ENCODE assay signal across 22 cellular contexts in genomic region chr6:4668271-4669179, GRCh38.
DNase-seq lines count a peak whose midpoint lies in the region; ATAC-seq, FAIRE-seq and TF ChIP-seq lines count a peak whose summit lies in the region.
"Had no signal": no experiment of that assay in that cellular context is flagged by ENCODE, and none has a peak within 500 bp of the region (broad histone marks: within the 10 kb centered on the region; RNA-seq: fewer than 3 reads in every experiment).

No MANE protein-coding gene starts in this region.

- H3K4me3 ChIP-seq in GM23338, result no peak overlapping the region
- H3K4me3 ChIP-seq in astrocyte (ENCODE audit: insufficient read depth, low read depth, low read length), result no peak overlapping the region
- no peak overlapping the region for H3K4me3 ChIP-seq in fibroblast of mammary gland (ENCODE audit: control insufficient read depth, low read depth, low read length)
- H3K4me3 ChIP-seq: esophagus squamous epithelium, psoas muscle had no signal

- H3K36me3 ChIP-seq in GM23338 (ENCODE audit: insufficient read depth), result no peaks in the 10 kb centered on the region
- H3K36me3 ChIP-seq in astrocyte (ENCODE audit: insufficient read depth, low read length), result no peaks in the 10 kb centered on the region
- H3K36me3 ChIP-seq: esophagus squamous epithelium had no signal

- POLR2A ChIA-PET in naive thymus-derived CD8-positive, alpha-beta T cell (lab: Charles Lee), result no interaction called here

- no peaks in the 10 kb centered on the region for H3K9me3 ChIP-seq in astrocyte (ENCODE audit: insufficient read depth, low read depth, low read length)
- H3K9me3 ChIP-seq: esophagus squamous epithelium, psoas muscle had no signal

- H3K27me3 Mint-ChIP-seq in GM23338 (ENCODE audit: insufficient read depth, low read depth, poor library complexity), result peaks cover 2% of the 10 kb centered on the region
- H3K27me3 Mint-ChIP-seq in astrocyte (ENCODE audit: low read depth, unreplicated experiment), result peaks cover 11% of the 10 kb centered on the region
- peaks cover 0 to 12% (median 6%) of the 10 kb centered on the region in 5 donors for H3K27me3 Mint-ChIP-seq in naive thymus-derived CD8-positive, alpha-beta T cell
- H3K27me3 Mint-ChIP-seq: activated CD4-positive, alpha-beta T cell treated with anti-CD3 and anti-CD28 coated beads, Interleukin-2, amount 10 ng/mL, durations not matched to agents 7 days and 5 days had no signal

- H3K27ac Mint-ChIP-seq in GM23338, result 0 out of 2 replicates have a peak overlapping the region, but pooled peaks have one; percentile 17
- no peak overlapping the region for H3K27ac Mint-ChIP-seq in astrocyte (ENCODE audit: unreplicated experiment)
- no peak overlapping the region for H3K27ac Mint-ChIP-seq in naive thymus-derived CD8-positive, alpha-beta T cell
- H3K27ac Mint-ChIP-seq: activated CD4-positive, alpha-beta T cell treated with anti-CD3 and anti-CD28 coated beads, Interleukin-2, amount 10 ng/mL, durations not matched to agents 7 days and 5 days; mesothelial cell of epicardium; nephron; T-helper 1 cell treated with Interleukin-12 subunit alpha and Interleukin-12 subunit beta and Interleukin-4 antibody, amounts not matched to agents 30 μg/mL and 1 μg/mL, for 36 hours had no signal

- no peak overlapping the region for H3K27ac ChIP-seq in GM23338 (ENCODE audit: low read depth)
- H3K27ac ChIP-seq in astrocyte (ENCODE audit: low read depth, low read length), result no peak overlapping the region
- H3K27ac ChIP-seq: esophagus squamous epithelium, psoas muscle had no signal

- H3K79me2 ChIP-seq in GM23338 (replicated peaks; ENCODE audit: insufficient read depth) (no peaks in the 10 kb centered on the region), astrocyte (ENCODE audit: insufficient read depth, low read length) (no peaks in the 10 kb centered on the region)

- peak overlapping the region; percentile 49 for H3K4me2 ChIP-seq in GM23338
- H3K4me2 ChIP-seq in astrocyte (ENCODE audit: low read length), result peak overlapping the region; percentile 18

- no peaks in the 10 kb centered on the region for H3F3A ChIP-seq in GM23338 (replicated peaks; ENCODE audit: low read depth)

- peaks cover 9% of the 10 kb centered on the region for H3K4me1 ChIP-seq in GM23338 (ENCODE audit: insufficient read depth)
- peaks cover 28% of the 10 kb centered on the region for H3K4me1 ChIP-seq in astrocyte (ENCODE audit: insufficient read depth, low read length)
- H3K4me1 ChIP-seq: esophagus squamous epithelium had no signal

- H3K4me3 Mint-ChIP-seq in GM23338 (no peak overlapping the region), astrocyte (ENCODE audit: unreplicated experiment) (no peak overlapping the region)
- H3K4me3 Mint-ChIP-seq in naive thymus-derived CD8-positive, alpha-beta T cell, result no peak overlapping the region
- H3K4me3 Mint-ChIP-seq: activated CD4-positive, alpha-beta T cell treated with anti-CD3 and anti-CD28 coated beads, Interleukin-2, amount 10 ng/mL, durations not matched to agents 7 days and 5 days; mesothelial cell of epicardium; nephron; T-helper 1 cell treated with Interleukin-12 subunit alpha and Interleukin-12 subunit beta and Interleukin-4 antibody, amounts not matched to agents 30 μg/mL and 1 μg/mL, for 36 hours had no signal

- 0 out of 2 replicates have a peak overlapping the region, but pooled peaks have one; percentile 5 for H2AFZ ChIP-seq in GM23338
- peak overlapping the region; percentile 23 for H2AFZ ChIP-seq in astrocyte (ENCODE audit: low read depth, low read length)

- no peak for DNase-seq in GM23338 (ENCODE audit: low spot score)
- peak; percentile 63 for DNase-seq in astrocyte (ENCODE audit: low read depth)
- peak; percentile 53 for DNase-seq in fibroblast of mammary gland (ENCODE audit: low read depth)
- DNase-seq in smooth muscle cell of the brain vasculature (ENCODE audit: low read depth, low spot score), result peak; percentile 23
- no peak for DNase-seq in NCI-H510A (lab: John Stamatoyannopoulos, UW)
- no peak for DNase-seq in NCI-H446 treated with DMSO at 0.1 percent for 48 hours (lab: John Stamatoyannopoulos, UW)
- DNase-seq in naive thymus-derived CD8-positive, alpha-beta T cell, result no peak
- DNase-seq: activated CD4-positive, alpha-beta T cell treated with anti-CD3 and anti-CD28 coated beads, Interleukin-2, amount 10 ng/mL, durations not matched to agents 7 days and 5 days; activated CD8-positive, alpha-beta memory T cell treated with anti-CD3 and anti-CD28 coated beads, Interleukin-2, amount 50 U/mL, for 48 hours; AML-193; central memory CD4-positive, alpha-beta T cell; esophagus squamous epithelium; left cardiac atrium; NCI-H2171 treated with DMSO at 0.1 percent for 48 hours; PC-3; psoas muscle; stimulated activated CD4-positive, alpha-beta T cell treated with anti-CD3 and anti-CD28 coated beads, Interleukin-12 subunit alpha, Interleukin-12 subunit beta, amount 100 ng/mL, for 4 hours had no signal

- no peaks in the 10 kb centered on the region; the same call in 1 of the 3 replicates for H3K9me3 Mint-ChIP-seq in GM23338
- H3K9me3 Mint-ChIP-seq in astrocyte (ENCODE audit: unreplicated experiment), result peaks cover 6% of the 10 kb centered on the region
- H3K9me3 Mint-ChIP-seq in naive thymus-derived CD8-positive, alpha-beta T cell, result no peaks in the 10 kb centered on the region
- H3K9me3 Mint-ChIP-seq: activated CD4-positive, alpha-beta T cell treated with anti-CD3 and anti-CD28 coated beads, Interleukin-2, amount 10 ng/mL, durations not matched to agents 7 days and 5 days; mesothelial cell of epicardium; nephron; T-helper 1 cell treated with Interleukin-12 subunit alpha and Interleukin-12 subunit beta and Interleukin-4 antibody, amounts not matched to agents 30 μg/mL and 1 μg/mL, for 36 hours had no signal

- TF ChIP-seq CTCF in GM23338 (conservative IDR thresholded peaks at IDR 0.05; ENCODE audit: low read depth in 2 of 2) (no peak), astrocyte (IDR thresholded peaks at IDR 0.05; ENCODE audit: insufficient read depth, low read depth, low read length) (no peak), fibroblast of mammary gland (conservative IDR thresholded peaks at IDR 0.05; ENCODE audit: control insufficient read depth, insufficient read depth, low read depth, low read length) (no peak)

- ATAC-seq in GM23338 (no peak), HG02970 (IDR thresholded peaks at IDR 0.05; ENCODE audit: low FRiP score, unreplicated experiment) (no peak)
- no peak for ATAC-seq in naive thymus-derived CD8-positive, alpha-beta T cell
- ATAC-seq: HCT116, left cardiac atrium, PC-3, psoas muscle had no signal

- H3K9me2 ChIP-seq in GM23338 (ENCODE audit: insufficient read depth), result 0 out of 2 replicates have a peak, but pooled peaks cover 9% of the 10 kb centered on the region

- H3K36me3 Mint-ChIP-seq in GM23338 (ENCODE audit: low read depth), result no peaks in the 10 kb centered on the region
- no peaks in the 10 kb centered on the region for H3K36me3 Mint-ChIP-seq in astrocyte (ENCODE audit: low read depth, unreplicated experiment)
- H3K36me3 Mint-ChIP-seq in naive thymus-derived CD8-positive, alpha-beta T cell, result no peaks in the 10 kb centered on the region
- H3K36me3 Mint-ChIP-seq: mesothelial cell of epicardium had no signal

- H3K27me3 ChIP-seq in GM23338 (ENCODE audit: insufficient read depth), result no peaks in the 10 kb centered on the region
- no peaks in the 10 kb centered on the region for H3K27me3 ChIP-seq in astrocyte (ENCODE audit: insufficient read depth, low read length)
- H3K27me3 ChIP-seq: esophagus squamous epithelium had no signal

- H3K4me1 Mint-ChIP-seq in GM23338 (peaks cover 15% of the 10 kb centered on the region), astrocyte (ENCODE audit: low read depth, unreplicated experiment) (peaks cover 19% of the 10 kb centered on the region)
- H3K4me1 Mint-ChIP-seq in naive thymus-derived CD8-positive, alpha-beta T cell, result peaks cover 0 to under 1% (median 0%) of the 10 kb centered on the region in 4 donors
- H3K4me1 Mint-ChIP-seq: activated CD4-positive, alpha-beta T cell treated with anti-CD3 and anti-CD28 coated beads, Interleukin-2, amount 10 ng/mL, durations not matched to agents 7 days and 5 days; mesothelial cell of epicardium had no signal

- H4K20me1 ChIP-seq in GM23338 (replicated peaks; ENCODE audit: insufficient read depth) (no peaks in the 10 kb centered on the region), astrocyte (ENCODE audit: insufficient read depth, low read length) (no peaks in the 10 kb centered on the region)

- no peak for FAIRE-seq in astrocyte (lab: Jason Lieb, UNC)

- no peak overlapping the region for H3K9ac ChIP-seq in astrocyte (ENCODE audit: low read length)

TF ChIP-seq in GM23338, 12 proteins besides CTCF, POLR2A, EP300 and RAD21 (continues in another document):
- TF ChIP-seq ZNF331 (CRISPR knock-in tag; IDR thresholded peaks at IDR 0.05; ENCODE audit: low read depth) (no peak), EZH2phosphoT487 (IDR thresholded peaks at IDR 0.05; ENCODE audit: unreplicated experiment) (no peak), NANOG (IDR thresholded peaks at IDR 0.05; ENCODE audit: borderline replicate concordance) (no peak), EZH2 (IDR thresholded peaks at IDR 0.05; ENCODE audit: low read depth, unreplicated experiment) (no peak), STAT1 (IDR thresholded peaks at IDR 0.05; ENCODE audit: unreplicated experiment) (no peak), REST (IDR thresholded peaks at IDR 0.05; ENCODE audit: unreplicated experiment) (no peak), JUNB (IDR thresholded peaks at IDR 0.05; ENCODE audit: unreplicated experiment) (no peak)

Comparison
In these comparisons a context has a peak if more than half of its experiments do, and no peak if none do; other contexts are left out.
1. DNase-seq: peak in astrocyte (single experiment), fibroblast of mammary gland (single experiment) and smooth muscle cell of the brain vasculature (single experiment); none in GM23338 (single experiment), NCI-H510A (single experiment), NCI-H446 treated with DMSO at 0.1 percent for 48 hours (single experiment) and naive thymus-derived CD8-positive, alpha-beta T cell (0 of 10).